1 cellular context compared by ENCODE assay signal in genomic region chr15:63968700-63969099, GRCh38.
TF ChIP-seq lines count a peak whose summit lies in the region.

No MANE protein-coding gene starts in this region.

TF ChIP-seq in WTC11, 78 proteins besides CTCF, POLR2A, EP300 and RAD21 (continued from another document):
- no peak for TF ChIP-seq PREB (CRISPR knock-in tag; IDR thresholded peaks at IDR 0.05; ENCODE audit: borderline replicate concordance)
- TF ChIP-seq ZNF281 (CRISPR knock-in tag; IDR thresholded peaks at IDR 0.05): no peak
- TF ChIP-seq USF1 (CRISPR knock-in tag; IDR thresholded peaks at IDR 0.05): no peak
- TF ChIP-seq ZNF396 (CRISPR knock-in tag; IDR thresholded peaks at IDR 0.05; ENCODE audit: borderline replicate concordance): no peak
- TF ChIP-seq ARID4B (CRISPR knock-in tag; IDR thresholded peaks at IDR 0.05; ENCODE audit: borderline replicate concordance): no peak
- no peak for TF ChIP-seq ZMAT4 (CRISPR knock-in tag; IDR thresholded peaks at IDR 0.05)
- no peak for TF ChIP-seq SMAD3 (CRISPR knock-in tag; IDR thresholded peaks at IDR 0.05; ENCODE audit: borderline replicate concordance)
- no peak for TF ChIP-seq SMAD4 (CRISPR knock-in tag; IDR thresholded peaks at IDR 0.05)
- TF ChIP-seq JAZF1 (CRISPR knock-in tag; IDR thresholded peaks at IDR 0.05): no peak
- no peak for TF ChIP-seq ZNF532 (CRISPR knock-in tag; IDR thresholded peaks at IDR 0.05; ENCODE audit: borderline replicate concordance)
TF ChIP-seq in WTC11: peak in this region for 0.
